In genomic region chr2:226669905-226670304, GRCh38 we compare ENCODE assay signal across 16 cellular contexts.
DNase-seq lines count a peak whose midpoint lies in the region; ATAC-seq and TF ChIP-seq lines count a peak whose summit lies in the region.
"Had no signal": no experiment of that assay in that cellular context is flagged by ENCODE, and none has a peak within 500 bp of the region (broad histone marks: within the 10 kb centered on the region; RNA-seq: fewer than 3 reads in every experiment).

No MANE protein-coding gene starts in this region.

- no peaks in the 10 kb centered on the region for H3K9me3 Mint-ChIP-seq in activated naive CD4-positive, alpha-beta T cell treated with anti-CD3 and anti-CD28 coated beads, Interleukin-2, amount 10 ng/mL, durations not matched to agents 7 days and 5 days
- H3K9me3 Mint-ChIP-seq: activated naive CD4-positive, alpha-beta T cell treated with anti-CD3 and anti-CD28 coated beads, Interleukin-2, amount 50 U/mL, for 24 hours; neural crest cell had no signal

- H3K4me3 Mint-ChIP-seq in activated naive CD4-positive, alpha-beta T cell treated with anti-CD3 and anti-CD28 coated beads, Interleukin-2, amount 10 ng/mL, durations not matched to agents 7 days and 5 days: no peak overlapping the region
- H3K4me3 Mint-ChIP-seq: activated naive CD4-positive, alpha-beta T cell treated with anti-CD3 and anti-CD28 coated beads, Interleukin-2, amount 50 U/mL, for 24 hours; CD14-positive monocyte; neural crest cell had no signal

- peaks cover 5% of the 10 kb centered on the region for H3K4me1 Mint-ChIP-seq in activated naive CD4-positive, alpha-beta T cell treated with anti-CD3 and anti-CD28 coated beads, Interleukin-2, amount 10 ng/mL, durations not matched to agents 7 days and 5 days
- H3K4me1 Mint-ChIP-seq: CD14-positive monocyte had no signal

- no peak overlapping the region for H3K4me3 ChIP-seq in NB4 (ENCODE audit: low read depth, low read length)

- H3K27ac Mint-ChIP-seq in activated naive CD4-positive, alpha-beta T cell treated with anti-CD3 and anti-CD28 coated beads, Interleukin-2, amount 10 ng/mL, durations not matched to agents 7 days and 5 days: no peak overlapping the region
- H3K27ac Mint-ChIP-seq: activated naive CD4-positive, alpha-beta T cell treated with anti-CD3 and anti-CD28 coated beads, Interleukin-2, amount 50 U/mL, for 24 hours had no signal

- peaks cover 39% of the 10 kb centered on the region for H3K27me3 Mint-ChIP-seq in activated naive CD4-positive, alpha-beta T cell treated with anti-CD3 and anti-CD28 coated beads, Interleukin-2, amount 10 ng/mL, durations not matched to agents 7 days and 5 days
- H3K27me3 Mint-ChIP-seq: activated naive CD4-positive, alpha-beta T cell treated with anti-CD3 and anti-CD28 coated beads, Interleukin-2, amount 50 U/mL, for 24 hours had no signal

- no peaks in the 10 kb centered on the region for H3K36me3 Mint-ChIP-seq in activated naive CD4-positive, alpha-beta T cell treated with anti-CD3 and anti-CD28 coated beads, Interleukin-2, amount 10 ng/mL, durations not matched to agents 7 days and 5 days
- H3K36me3 Mint-ChIP-seq: activated naive CD4-positive, alpha-beta T cell treated with anti-CD3 and anti-CD28 coated beads, Interleukin-2, amount 50 U/mL, for 24 hours; CD14-positive monocyte had no signal

- CTCF ChIA-PET in activated naive CD4-positive, alpha-beta T cell treated with anti-CD3 and anti-CD28 coated beads, Interleukin-2, amount 10 ng/mL, durations not matched to agents 7 days and 5 days (lab: Charles Lee): no interaction called here

- peak; percentile 74 for DNase-seq in SIG-M5 treated with dmso at 0.1 percent for 504 hours (lab: John Stamatoyannopoulos, UW; ENCODE audit: unreplicated experiment)
- no peak for DNase-seq in SIG-M5 (lab: John Stamatoyannopoulos, UW)
- DNase-seq in NB4 (ENCODE audit: low read depth): peak; percentile 28
- no peak for DNase-seq in DMS53 treated with DMSO at 0.1 percent for 48 hours (lab: John Stamatoyannopoulos, UW; ENCODE audit: unreplicated experiment)
- DNase-seq in activated naive CD4-positive, alpha-beta T cell treated with anti-CD3 and anti-CD28 coated beads, Interleukin-2, amount 10 ng/mL, durations not matched to agents 7 days and 5 days: no peak
- no peak for DNase-seq in activated naive CD4-positive, alpha-beta T cell treated with anti-CD3 and anti-CD28 coated beads, Interleukin-2, amount 50 U/mL, for 16 hours
- DNase-seq: effector memory CD4-positive, alpha-beta T cell; EL; NCI-H2227 treated with DMSO at 0.1 percent for 48 hours; stimulated activated naive CD4-positive, alpha-beta T cell had no signal

- no peak for TF ChIP-seq POLR2A in NB4 (IDR thresholded peaks at IDR 0.05; ENCODE audit: extremely low read depth, insufficient read length)

- ATAC-seq in HG02642 (IDR thresholded peaks at IDR 0.05; ENCODE audit: poor library complexity, unreplicated experiment) (peak; percentile 75), GM18520 (IDR thresholded peaks at IDR 0.05; ENCODE audit: unreplicated experiment) (no peak)
- ATAC-seq: SK-N-SH treated with all-trans-retinoic acid at 6 μM for 48 hours had no signal

- no peak for TF ChIP-seq CTCF in NB4 (IDR thresholded peaks at IDR 0.05; ENCODE audit: low read depth, low read length)

Comparison
In these comparisons a context has a peak if more than half of its experiments do, and no peak if none do; other contexts are left out.
1. DNase-seq: peak in SIG-M5 treated with dmso at 0.1 percent for 504 hours (single experiment) and NB4 (single experiment); none in SIG-M5 (single experiment), DMS53 treated with DMSO at 0.1 percent for 48 hours (single experiment), activated naive CD4-positive, alpha-beta T cell treated with anti-CD3 and anti-CD28 coated beads, Interleukin-2, amount 10 ng/mL, durations not matched to agents 7 days and 5 days (single experiment) and activated naive CD4-positive, alpha-beta T cell treated with anti-CD3 and anti-CD28 coated beads, Interleukin-2, amount 50 U/mL, for 16 hours (single experiment).